Comparison of ENCODE assay signal across 11 cellular contexts in the genomic region with DNA sequence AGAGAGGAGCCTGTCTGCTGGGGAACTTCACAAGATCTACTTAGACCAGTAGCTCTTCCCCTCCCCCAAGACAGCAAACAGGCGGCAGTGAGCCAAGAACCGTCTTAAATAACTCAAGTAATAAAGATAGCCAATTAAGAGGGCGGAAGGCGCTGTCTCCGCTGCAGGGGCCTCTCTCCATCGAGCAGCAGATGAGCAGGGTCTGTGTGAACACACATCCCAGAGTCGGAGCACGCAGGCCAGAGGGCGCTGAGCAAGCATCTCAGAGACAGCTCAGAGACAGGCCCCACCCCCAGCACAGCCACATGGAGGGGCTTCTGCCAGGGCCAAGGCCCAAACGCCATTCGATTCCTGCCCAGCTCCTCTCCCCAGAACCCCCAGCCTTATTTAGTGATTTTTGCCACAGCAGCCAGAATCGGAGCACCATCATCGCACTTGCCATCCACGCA. TPM values are rescaled to one million over a fixed set of nuclear protein-coding genes. Genes with fewer than 3 reads are reported as not detected.
DNase-seq lines count a peak whose midpoint lies in the region; TF ChIP-seq lines count a peak whose summit lies in the region.
"Had no signal": no experiment of that assay in that cellular context is flagged by ENCODE, and none has a peak within 500 bp of the region (broad histone marks: within the 10 kb centered on the region; RNA-seq: fewer than 3 reads in every experiment).

No MANE protein-coding gene starts in this region.

- POLR2A ChIA-PET in A673 (lab: Charles Lee; ENCODE audit: low non-redundant PET), result interaction anchor here (0.7 kb wide), 1 partner anchor 150 kb away, joined by 4 read pairs; no protein-coding TSS in a partner anchor

- DNase-seq in A673 (ENCODE audit: low spot score) (peak; percentile 97), mammary epithelial cell (no peak), mesenchymal stem cell (peak; percentile 92), GM03348 (ENCODE audit: low spot score) (no peak), NCI-H510A treated with DMSO at 0.1 percent for 48 hours (lab: John Stamatoyannopoulos, UW) (no peak), lower leg skin (ENCODE audit: low spot score in 2 of 2) (no peak), epidermal melanocyte (ENCODE audit: insufficient read length, low spot score) (no peak)
- DNase-seq: Kasumi-1, T-helper 9 cell had no signal

- intact Hi-C loops in A673 (cut with micrococcal nuclease; ENCODE audit: unreplicated experiment), result no loop called here
- intact Hi-C loops in mammary epithelial cell (cut with micrococcal nuclease), result no loop called here
- intact Hi-C loops in lower leg skin (cut with DNase I; ENCODE audit: low total_unique reads), result loop anchor here (5.0 kb wide), 1 partner anchor 137 kb away; no protein-coding TSS in a partner anchor

- BruUV-seq in A673 (replicated peaks; lab: Mats Ljungman, UMichigan) (no TSS peak), mammary epithelial cell (replicated peaks; lab: Mats Ljungman, UMichigan) (no TSS peak)

- H4K91ac ChIP-seq in mesenchymal stem cell (ENCODE audit: low read length), result peak overlapping the region; percentile 86

- H3K9me3 ChIP-seq in A673 (ENCODE audit: low read depth, low read length, poor library complexity, severe bottlenecking) (no peaks in the 10 kb centered on the region), Loucy (ENCODE audit: insufficient read depth, low read depth, low read length) (no peaks in the 10 kb centered on the region), mammary epithelial cell (replicated peaks; ENCODE audit: insufficient read depth, low read length) (no peaks in the 10 kb centered on the region), mesenchymal stem cell (ENCODE audit: control insufficient read depth, low read length) (no peaks in the 10 kb centered on the region)
- H3K9me3 ChIP-seq: pancreas had no signal

- no peak overlapping the region for H3K4me3 ChIP-seq in A673 (ENCODE audit: low read depth, low read length, poor library complexity, severe bottlenecking)
- H3K4me3 ChIP-seq in Loucy (ENCODE audit: low read length, poor library complexity, severe bottlenecking), result no peak overlapping the region
- H3K4me3 ChIP-seq in mammary epithelial cell (replicated peaks in 1 of 3; ENCODE audit: insufficient read depth in 1 of 3, low read depth in 2 of 3, low read length in 3 of 3), result no peak overlapping the region
- no peak overlapping the region for H3K4me3 ChIP-seq in mesenchymal stem cell (ENCODE audit: insufficient read depth in 1 of 2, low read depth in 1 of 2, low read length in 2 of 2)
- H3K4me3 ChIP-seq in lower leg skin (ENCODE audit: low read depth, poor library complexity, severe bottlenecking), result no peak overlapping the region
- H3K4me3 ChIP-seq: pancreas had no signal

- peak overlapping the region; percentile 39 for H3K4me2 ChIP-seq in Loucy (ENCODE audit: low read depth, low read length, poor library complexity, severe bottlenecking)
- H3K4me2 ChIP-seq in mammary epithelial cell (ENCODE audit: insufficient read depth, low read depth, low read length), result peak overlapping the region; percentile 29
- H3K4me2 ChIP-seq in mesenchymal stem cell (ENCODE audit: low read length, poor library complexity, severe bottlenecking), result no peak overlapping the region

- WGBS in mammary epithelial cell (ENCODE audit: low coverage, missing lambda C conversion rate), result 50% methylated on average over 14 of the region's 14 CpGs
- 18% methylated on average over 14 of the region's 14 CpGs for WGBS in mesenchymal stem cell
- WGBS in lower leg skin, 2 donors, result 51 to 53% methylated on average over 14 of the region's 14 CpGs

- TF ChIP-seq CTCF in A673 (conservative IDR thresholded peaks at IDR 0.05; ENCODE audit: low read depth, low read length) (no peak), Loucy (conservative IDR thresholded peaks at IDR 0.05; ENCODE audit: low read length) (no peak), mammary epithelial cell (conservative IDR thresholded peaks at IDR 0.05 in 1 of 2, IDR thresholded peaks at IDR 0.05 in 1 of 2; ENCODE audit: extremely low read depth in 1 of 2, insufficient read depth in 1 of 2, low read depth in 1 of 2, low read length in 2 of 2) (no peak), lower leg skin (IDR thresholded peaks at IDR 0.05) (no peak)

- no peak overlapping the region for H3K14ac ChIP-seq in mesenchymal stem cell (ENCODE audit: low read length in 2 of 2)

- H2AFZ ChIP-seq in Loucy (ENCODE audit: low read length) (no peak overlapping the region), mammary epithelial cell (ENCODE audit: low read depth, low read length) (no peak overlapping the region), mesenchymal stem cell (ENCODE audit: low read depth, low read length) (no peak overlapping the region)

- CTCF ChIA-PET in A673 (lab: Charles Lee) (interaction anchor here (1.0 to 1.7 kb wide), 2 partner anchors 32 to 38 kb away, joined by 3 read pairs; no protein-coding TSS in a partner anchor), mammary epithelial cell (lab: Charles Lee; ENCODE audit: low non-redundant PET) (no interaction called here)

- H3K27ac ChIP-seq in A673 (ENCODE audit: low read depth, low read length, poor library complexity, severe bottlenecking), result peak overlapping the region; percentile 83
- H3K27ac ChIP-seq in mammary epithelial cell (ENCODE audit: insufficient read depth, low read depth, low read length), result peak overlapping the region; percentile 23
- H3K27ac ChIP-seq in mesenchymal stem cell (ENCODE audit: low read length, poor library complexity, severe bottlenecking), result peak overlapping the region; percentile 5

- H2BK12ac ChIP-seq in mesenchymal stem cell (ENCODE audit: low read length in 2 of 2), result peak overlapping the region; percentile 88 to 95

- H3K4me1 ChIP-seq in A673 (ENCODE audit: insufficient read depth, low read length, poor library complexity, severe bottlenecking), result peaks cover 88% of the 10 kb centered on the region
- peaks cover 57% of the 10 kb centered on the region for H3K4me1 ChIP-seq in Loucy (ENCODE audit: insufficient read depth, low read length, poor library complexity, severe bottlenecking)
- H3K4me1 ChIP-seq in mammary epithelial cell (ENCODE audit: insufficient read depth, low read length), result peaks cover 84% of the 10 kb centered on the region
- H3K4me1 ChIP-seq in mesenchymal stem cell (ENCODE audit: control insufficient read depth, insufficient read depth, low read depth, low read length), result peaks cover 69% of the 10 kb centered on the region

- H3K79me1 ChIP-seq in mesenchymal stem cell (replicated peaks; ENCODE audit: low read length, poor library complexity, severe bottlenecking), result peaks cover 10% of the 10 kb centered on the region

- no peak overlapping the region for H3K23ac ChIP-seq in mesenchymal stem cell (ENCODE audit: low read length in 2 of 2)

- H2BK5ac ChIP-seq in mesenchymal stem cell (ENCODE audit: low read depth, low read length, poor library complexity, severe bottlenecking), result no peak overlapping the region

- H4K8ac ChIP-seq in mesenchymal stem cell (ENCODE audit: low read length), result peak overlapping the region; percentile 84

- 0 out of 2 replicates have a peak, but pooled peaks cover 5% of the 10 kb centered on the region for H3F3A ChIP-seq in Loucy (ENCODE audit: low read depth)

- no peaks in the 10 kb centered on the region for H3K9me2 ChIP-seq in Loucy (replicated peaks; ENCODE audit: low read depth, low read length)

- H3K9ac ChIP-seq in Loucy (ENCODE audit: low read depth, low read length, poor library complexity, severe bottlenecking) (peak overlapping the region; percentile 48), mammary epithelial cell (ENCODE audit: insufficient read depth, low read length) (peak overlapping the region; percentile 11), mesenchymal stem cell (ENCODE audit: low read length) (no peak overlapping the region)

- peak overlapping the region; percentile 55 for H2BK15ac ChIP-seq in mesenchymal stem cell (ENCODE audit: low read depth, poor library complexity, severe bottlenecking)

- in situ Hi-C loops in mammary epithelial cell (cut with MboI; ENCODE audit: low sequenced_read_pairs in 2 of 2), result no loop called here

- H3K18ac ChIP-seq in mesenchymal stem cell (ENCODE audit: low read depth in 1 of 2, low read length in 2 of 2), result peak overlapping the region; percentile 62 to 92

- H3K79me2 ChIP-seq in Loucy (ENCODE audit: insufficient read depth, low read length) (peaks cover 85% of the 10 kb centered on the region), mammary epithelial cell (ENCODE audit: insufficient read depth, low read length) (peaks cover 98% of the 10 kb centered on the region)

- H3K4ac ChIP-seq in mesenchymal stem cell (ENCODE audit: low read depth in 1 of 2, low read length in 2 of 2), result peak overlapping the region; percentile 86 to 92

- H3K36me3 ChIP-seq in A673 (ENCODE audit: insufficient read depth, low read length, poor library complexity, severe bottlenecking), result no peaks in the 10 kb centered on the region
- no peaks in the 10 kb centered on the region for H3K36me3 ChIP-seq in Loucy (ENCODE audit: insufficient read depth, low read length)
- H3K36me3 ChIP-seq in mammary epithelial cell (ENCODE audit: insufficient read depth, low read length), result no peaks in the 10 kb centered on the region
- no peaks in the 10 kb centered on the region for H3K36me3 ChIP-seq in mesenchymal stem cell (ENCODE audit: control insufficient read depth in 1 of 2, insufficient read depth in 2 of 2, low read depth in 1 of 2, low read length in 2 of 2)

- peak overlapping the region; percentile 33 for H2AK5ac ChIP-seq in mesenchymal stem cell (ENCODE audit: low read length, severe bottlenecking)

- no peak for TF ChIP-seq POLR2A in lower leg skin (IDR thresholded peaks at IDR 0.05)

- H4K20me1 ChIP-seq in Loucy (ENCODE audit: insufficient read depth, low read length, poor library complexity, severe bottlenecking) (no peaks in the 10 kb centered on the region), mammary epithelial cell (ENCODE audit: insufficient read depth, low read length) (no peaks in the 10 kb centered on the region)

- dilution Hi-C loops in mammary epithelial cell (cut with HindIII; ENCODE audit: low sequenced_read_pairs), result no loop called here

- peak overlapping the region; percentile 80 for H2BK120ac ChIP-seq in mesenchymal stem cell (ENCODE audit: low read depth, low read length)

- H3K27me3 ChIP-seq in A673 (replicated peaks; ENCODE audit: insufficient read depth, low read depth, low read length, poor library complexity), result no peaks in the 10 kb centered on the region
- H3K27me3 ChIP-seq in Loucy (ENCODE audit: insufficient read depth, low read length, poor library complexity, severe bottlenecking), result no peaks in the 10 kb centered on the region
- no peaks in the 10 kb centered on the region for H3K27me3 ChIP-seq in mammary epithelial cell (ENCODE audit: insufficient read depth, low read length)
- H3K27me3 ChIP-seq in mesenchymal stem cell (ENCODE audit: control insufficient read depth in 1 of 2, insufficient read depth in 1 of 2, low read length in 2 of 2), result no peaks in the 10 kb centered on the region
- H3K27me3 ChIP-seq: pancreas had no signal

RNA-seq across cellular contexts. Expression of gene IFFO2, which starts 11.1 kb away (rescaled TPM):
- 13.3 and 16.3 TPM in 2 replicates for total RNA-seq in A673 (2021)
- 100 to 1,000 TPM in 1 of 2 donors, 10 to 100 TPM in 1; 94.8 to 304 TPM for total RNA-seq in mammary epithelial cell
- 66.9 TPM for polyA plus RNA-seq in mammary epithelial cell
- 116 TPM for polyA minus RNA-seq in mammary epithelial cell
- 8.7 TPM for polyA plus RNA-seq in mesenchymal stem cell (2013, experiment 1 of 2)
- 8.3 TPM for polyA plus RNA-seq in mesenchymal stem cell (2013, experiment 2 of 2)
- 100 to 1,000 TPM; 317 to 562 (median 451) TPM for total RNA-seq in lower leg skin

RNA-seq across cellular contexts. Expression of gene ALDH4A1, which starts 43.1 kb away (rescaled TPM):
- total RNA-seq in A673 (2021), result 18.4 and 23.1 TPM in 2 replicates
- total RNA-seq in mammary epithelial cell, result 10 to 100 TPM; 24.0 to 41.4 TPM
- polyA plus RNA-seq in mammary epithelial cell, result 35.3 TPM
- polyA minus RNA-seq in mammary epithelial cell, result 24.8 TPM
- polyA plus RNA-seq in mesenchymal stem cell (2013, experiment 1 of 2), result 7.7 TPM
- 7.8 TPM for polyA plus RNA-seq in mesenchymal stem cell (2013, experiment 2 of 2)
- 10 to 100 TPM; 16.5 to 25.8 (median 22.1) TPM for total RNA-seq in lower leg skin

Comparison
In these comparisons a context has a peak if more than half of its experiments do, and no peak if none do; other contexts are left out.
1. DNase-seq: peak in A673 (single experiment) and mesenchymal stem cell (single experiment); none in mammary epithelial cell (single experiment), GM03348 (single experiment), NCI-H510A treated with DMSO at 0.1 percent for 48 hours (single experiment), lower leg skin (0 of 2) and epidermal melanocyte (single experiment).
2. H3K27ac ChIP-seq: peak in every context shown above with its lines; median percentile 83 in A673; 23 in mammary epithelial cell; 5 in mesenchymal stem cell.